In the genomic region with DNA sequence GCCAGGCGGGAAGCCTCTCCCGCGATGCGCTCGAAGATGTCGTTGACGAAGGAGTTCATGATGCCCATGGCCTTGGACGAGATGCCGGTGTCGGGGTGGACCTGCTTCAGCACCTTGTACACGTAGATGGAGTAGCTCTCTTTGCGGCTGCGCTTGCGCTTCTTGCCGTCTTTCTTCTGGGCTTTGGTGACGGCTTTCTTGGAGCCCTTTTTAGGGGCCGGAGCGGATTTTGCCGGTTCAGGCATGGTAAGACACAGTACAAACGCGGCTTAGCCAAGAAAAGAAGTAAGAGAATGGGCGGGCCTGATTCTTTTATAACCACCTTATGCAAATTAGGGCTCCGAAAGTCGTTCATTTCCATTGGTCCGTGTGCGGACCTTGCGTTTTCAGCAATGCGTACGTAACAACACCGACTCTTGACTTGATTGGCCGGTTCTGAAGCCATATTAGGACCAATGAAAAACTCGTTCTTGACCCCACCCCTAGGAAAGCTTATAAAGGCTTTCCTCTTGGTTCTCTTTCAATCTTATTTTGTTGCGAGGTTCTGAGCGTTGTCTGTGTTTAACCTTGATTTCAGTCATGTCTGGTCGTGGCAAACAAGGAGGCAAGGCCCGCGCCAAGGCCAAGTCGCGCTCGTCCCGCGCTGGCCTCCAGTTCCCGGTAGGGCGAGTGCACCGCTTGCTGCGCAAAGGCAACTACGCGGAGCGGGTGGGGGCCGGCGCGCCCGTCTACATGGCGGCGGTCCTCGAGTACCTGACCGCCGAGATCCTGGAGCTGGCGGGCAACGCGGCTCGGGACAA, we compare ENCODE assay signal across 1 cellular context.
TF ChIP-seq lines count a peak whose summit lies in the region.

No MANE protein-coding gene starts in this region.

TF ChIP-seq in HEK293, 187 proteins besides CTCF, POLR2A, EP300 and RAD21 (continued from another document and continues in another):
- TF ChIP-seq, protein P1, sequence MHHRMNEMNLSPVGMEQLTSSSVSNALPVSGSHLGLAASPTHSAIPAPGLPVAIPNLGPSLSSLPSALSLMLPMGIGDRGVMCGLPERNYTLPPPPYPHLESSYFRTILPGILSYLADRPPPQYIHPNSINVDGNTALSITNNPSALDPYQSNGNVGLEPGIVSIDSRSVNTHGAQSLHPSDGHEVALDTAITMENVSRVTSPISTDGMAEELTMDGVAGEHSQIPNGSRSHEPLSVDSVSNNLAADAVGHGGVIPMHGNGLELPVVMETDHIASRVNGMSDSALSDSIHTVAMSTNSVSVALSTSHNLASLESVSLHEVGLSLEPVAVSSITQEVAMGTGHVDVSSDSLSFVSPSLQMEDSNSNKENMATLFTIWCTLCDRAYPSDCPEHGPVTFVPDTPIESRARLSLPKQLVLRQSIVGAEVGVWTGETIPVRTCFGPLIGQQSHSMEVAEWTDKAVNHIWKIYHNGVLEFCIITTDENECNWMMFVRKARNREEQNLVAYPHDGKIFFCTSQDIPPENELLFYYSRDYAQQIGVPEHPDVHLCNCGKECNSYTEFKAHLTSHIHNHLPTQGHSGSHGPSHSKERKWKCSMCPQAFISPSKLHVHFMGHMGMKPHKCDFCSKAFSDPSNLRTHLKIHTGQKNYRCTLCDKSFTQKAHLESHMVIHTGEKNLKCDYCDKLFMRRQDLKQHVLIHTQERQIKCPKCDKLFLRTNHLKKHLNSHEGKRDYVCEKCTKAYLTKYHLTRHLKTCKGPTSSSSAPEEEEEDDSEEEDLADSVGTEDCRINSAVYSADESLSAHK (tag by site-specific recombination; IDR thresholded peaks at IDR 0.05) = no peak
- TF ChIP-seq ZNF416 (tag by site-specific recombination; IDR thresholded peaks at IDR 0.05) (no peak), ZNF214 (tag by site-specific recombination; IDR thresholded peaks at IDR 0.05; ENCODE audit: borderline replicate concordance) (no peak), ZSCAN16 (tag by site-specific recombination; IDR thresholded peaks at IDR 0.05) (no peak), ZNF2 (tag by site-specific recombination; IDR thresholded peaks at IDR 0.05) (peak; percentile 77), ZNF449 (tag by site-specific recombination; IDR thresholded peaks at IDR 0.05) (peak; percentile 74), ZNF302 (tag by site-specific recombination; IDR thresholded peaks at IDR 0.05; ENCODE audit: low read depth) (no peak), ZFHX2 (tag by site-specific recombination; conservative IDR thresholded peaks at IDR 0.05) (no peak), ZNF24 (tag by site-specific recombination; IDR thresholded peaks at IDR 0.05) (no peak), ZNF138 (tag by site-specific recombination; IDR thresholded peaks at IDR 0.05; ENCODE audit: borderline replicate concordance) (no peak), ZNF223 (tag by site-specific recombination; IDR thresholded peaks at IDR 0.05) (no peak), ZNF174 (tag by site-specific recombination; IDR thresholded peaks at IDR 0.05) (no peak), BCL11A (tag by site-specific recombination; IDR thresholded peaks at IDR 0.05; ENCODE audit: low read depth) (no peak), KLF7 (tag by site-specific recombination; IDR thresholded peaks at IDR 0.05; ENCODE audit: borderline replicate concordance) (no peak), MZF1 (tag by site-specific recombination; IDR thresholded peaks at IDR 0.05; ENCODE audit: borderline replicate concordance) (no peak), ZNF747 (tag by site-specific recombination; IDR thresholded peaks at IDR 0.05) (no peak), SALL2 (tag by site-specific recombination; IDR thresholded peaks at IDR 0.05; ENCODE audit: borderline replicate concordance) (no peak), ZNF785 (tag by site-specific recombination; IDR thresholded peaks at IDR 0.05) (no peak), ZNF221 (tag by site-specific recombination; IDR thresholded peaks at IDR 0.05; ENCODE audit: borderline replicate concordance) (no peak), ZNF777 (tag by site-specific recombination; IDR thresholded peaks at IDR 0.05; ENCODE audit: borderline replicate concordance) (0 out of 2 replicates have a peak, but pooled peaks have one; percentile 13), ZNF146 (tag by site-specific recombination; IDR thresholded peaks at IDR 0.05) (peak; percentile 49; the same call in 1 of the 2 replicates), ZSCAN18 (tag by site-specific recombination; IDR thresholded peaks at IDR 0.05) (no peak), ZBTB48 (tag by site-specific recombination; IDR thresholded peaks at IDR 0.05) (peak; percentile 78), ZNF626 (tag by site-specific recombination; IDR thresholded peaks at IDR 0.05) (no peak), ZNF596 (tag by site-specific recombination; IDR thresholded peaks at IDR 0.05) (no peak), YY1 (tag by site-specific recombination; IDR thresholded peaks at IDR 0.05) (peak; percentile 50), MEIS1 (CRISPR knock-in tag; IDR thresholded peaks at IDR 0.05; ENCODE audit: borderline replicate concordance) (no peak), ZNF600 (tag by site-specific recombination; IDR thresholded peaks at IDR 0.05) (peak; percentile 37; the same call in 1 of the 2 replicates), ZNF266 (tag by site-specific recombination; IDR thresholded peaks at IDR 0.05; ENCODE audit: low read depth) (no peak), SP3 (tag by site-specific recombination; IDR thresholded peaks at IDR 0.05) (peak; percentile 67), ZNF133 (tag by site-specific recombination; IDR thresholded peaks at IDR 0.05) (no peak), OSR2 (tag by site-specific recombination; IDR thresholded peaks at IDR 0.05) (no peak), ZNF677 (tag by site-specific recombination; IDR thresholded peaks at IDR 0.05) (no peak), OVOL3 (tag by site-specific recombination; IDR thresholded peaks at IDR 0.05) (no peak), GLI2 (tag by site-specific recombination; IDR thresholded peaks at IDR 0.05; ENCODE audit: borderline replicate concordance, low read depth) (no peak), ZBTB49 (tag by site-specific recombination; IDR thresholded peaks at IDR 0.05; ENCODE audit: low read depth) (no peak), ZFP37 (tag by site-specific recombination; IDR thresholded peaks at IDR 0.05) (peak; percentile 73), ZSCAN5A (tag by site-specific recombination; IDR thresholded peaks at IDR 0.05) (0 out of 2 replicates have a peak, but pooled peaks have one; percentile 66), WT1 (tag by site-specific recombination; IDR thresholded peaks at IDR 0.05) (peak; percentile 13; the same call in 1 of the 2 replicates), ZNF558 (tag by site-specific recombination; IDR thresholded peaks at IDR 0.05) (no peak), ZBTB20 (tag by site-specific recombination; IDR thresholded peaks at IDR 0.05) (no peak), ZNF404 (tag by site-specific recombination; IDR thresholded peaks at IDR 0.05) (no peak), ZNF114 (tag by site-specific recombination; IDR thresholded peaks at IDR 0.05) (no peak), SP2 (tag by site-specific recombination; IDR thresholded peaks at IDR 0.05) (peak; percentile 84)
- TF ChIP-seq, protein P2, sequence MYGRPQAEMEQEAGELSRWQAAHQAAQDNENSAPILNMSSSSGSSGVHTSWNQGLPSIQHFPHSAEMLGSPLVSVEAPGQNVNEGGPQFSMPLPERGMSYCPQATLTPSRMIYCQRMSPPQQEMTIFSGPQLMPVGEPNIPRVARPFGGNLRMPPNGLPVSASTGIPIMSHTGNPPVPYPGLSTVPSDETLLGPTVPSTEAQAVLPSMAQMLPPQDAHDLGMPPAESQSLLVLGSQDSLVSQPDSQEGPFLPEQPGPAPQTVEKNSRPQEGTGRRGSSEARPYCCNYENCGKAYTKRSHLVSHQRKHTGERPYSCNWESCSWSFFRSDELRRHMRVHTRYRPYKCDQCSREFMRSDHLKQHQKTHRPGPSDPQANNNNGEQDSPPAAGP (tag by site-specific recombination; IDR thresholded peaks at IDR 0.05) = peak; percentile 46; the same call in 1 of the 2 replicates
- TF ChIP-seq, protein P3, sequence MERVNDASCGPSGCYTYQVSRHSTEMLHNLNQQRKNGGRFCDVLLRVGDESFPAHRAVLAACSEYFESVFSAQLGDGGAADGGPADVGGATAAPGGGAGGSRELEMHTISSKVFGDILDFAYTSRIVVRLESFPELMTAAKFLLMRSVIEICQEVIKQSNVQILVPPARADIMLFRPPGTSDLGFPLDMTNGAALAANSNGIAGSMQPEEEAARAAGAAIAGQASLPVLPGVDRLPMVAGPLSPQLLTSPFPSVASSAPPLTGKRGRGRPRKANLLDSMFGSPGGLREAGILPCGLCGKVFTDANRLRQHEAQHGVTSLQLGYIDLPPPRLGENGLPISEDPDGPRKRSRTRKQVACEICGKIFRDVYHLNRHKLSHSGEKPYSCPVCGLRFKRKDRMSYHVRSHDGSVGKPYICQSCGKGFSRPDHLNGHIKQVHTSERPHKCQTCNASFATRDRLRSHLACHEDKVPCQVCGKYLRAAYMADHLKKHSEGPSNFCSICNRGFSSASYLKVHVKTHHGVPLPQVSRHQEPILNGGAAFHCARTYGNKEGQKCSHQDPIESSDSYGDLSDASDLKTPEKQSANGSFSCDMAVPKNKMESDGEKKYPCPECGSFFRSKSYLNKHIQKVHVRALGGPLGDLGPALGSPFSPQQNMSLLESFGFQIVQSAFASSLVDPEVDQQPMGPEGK (tag by site-specific recombination; IDR thresholded peaks at IDR 0.05) = peak; percentile 32; the same call in 1 of the 2 replicates
- TF ChIP-seq, protein P4, sequence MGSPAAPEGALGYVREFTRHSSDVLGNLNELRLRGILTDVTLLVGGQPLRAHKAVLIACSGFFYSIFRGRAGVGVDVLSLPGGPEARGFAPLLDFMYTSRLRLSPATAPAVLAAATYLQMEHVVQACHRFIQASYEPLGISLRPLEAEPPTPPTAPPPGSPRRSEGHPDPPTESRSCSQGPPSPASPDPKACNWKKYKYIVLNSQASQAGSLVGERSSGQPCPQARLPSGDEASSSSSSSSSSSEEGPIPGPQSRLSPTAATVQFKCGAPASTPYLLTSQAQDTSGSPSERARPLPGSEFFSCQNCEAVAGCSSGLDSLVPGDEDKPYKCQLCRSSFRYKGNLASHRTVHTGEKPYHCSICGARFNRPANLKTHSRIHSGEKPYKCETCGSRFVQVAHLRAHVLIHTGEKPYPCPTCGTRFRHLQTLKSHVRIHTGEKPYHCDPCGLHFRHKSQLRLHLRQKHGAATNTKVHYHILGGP (tag by site-specific recombination; IDR thresholded peaks at IDR 0.05) = no peak
